ENCODE assay signal across 8 cellular contexts in the genomic region with DNA sequence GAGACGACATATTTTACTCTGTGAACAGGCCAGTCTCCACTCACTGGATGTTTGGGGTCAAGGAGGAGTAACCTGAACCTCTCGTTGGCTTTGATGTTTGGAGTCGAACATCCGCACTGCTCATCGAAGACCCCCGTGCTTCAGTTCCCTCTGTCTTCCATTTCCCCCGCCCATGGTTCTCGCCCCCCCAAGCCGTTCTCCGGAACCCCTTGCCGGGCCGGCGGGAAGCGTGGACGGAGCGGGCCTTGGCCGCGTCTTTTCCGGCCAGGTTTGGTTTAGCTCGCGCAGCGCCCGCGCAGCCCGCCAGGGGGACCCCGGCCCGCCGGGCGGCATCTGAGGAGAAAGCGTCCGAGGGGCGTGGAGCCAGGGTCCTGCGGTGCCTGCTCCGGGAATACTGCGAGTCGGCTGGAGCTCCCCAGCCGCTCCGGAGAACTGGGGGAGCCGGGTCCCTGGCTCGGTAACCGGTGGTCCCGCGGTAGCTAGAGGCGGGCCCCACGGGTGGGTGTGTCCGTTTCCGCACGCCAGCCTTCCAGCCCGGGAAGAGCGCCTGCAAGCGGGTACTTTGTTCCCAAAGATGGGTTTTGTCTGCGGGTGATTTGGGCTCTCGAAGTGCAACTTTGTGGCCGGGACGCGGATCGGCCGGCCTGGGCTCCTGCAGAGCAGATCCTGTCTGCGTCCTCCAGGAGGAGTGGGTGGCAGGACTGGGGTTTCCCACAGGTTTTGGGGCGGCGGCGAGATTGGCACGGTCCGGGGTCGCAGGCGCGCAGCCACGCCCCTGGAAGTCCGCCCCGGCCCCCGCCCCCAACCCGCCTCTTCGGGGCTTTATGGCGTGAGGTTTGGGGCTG. TPM values are rescaled to one million over a fixed set of nuclear protein-coding genes. Genes with fewer than 3 reads are reported as not detected.
DNase-seq lines count a peak whose midpoint lies in the region; ATAC-seq and TF ChIP-seq lines count a peak whose summit lies in the region.

No MANE protein-coding gene starts in this region.

- H2AFZ ChIP-seq in OCI-LY1 (ENCODE audit: low read length) = no peak overlapping the region

- H4K20me1 ChIP-seq in OCI-LY1 (ENCODE audit: insufficient read depth, low read length) = no peaks in the 10 kb centered on the region

- no peaks in the 10 kb centered on the region for H3F3A ChIP-seq in OCI-LY1 (ENCODE audit: insufficient read depth, low read length)

- H3K36me3 ChIP-seq in OCI-LY1 (ENCODE audit: insufficient read depth, low read length) = no peaks in the 10 kb centered on the region
- no peaks in the 10 kb centered on the region for H3K36me3 ChIP-seq in ovary

- H3K27ac ChIP-seq in OCI-LY1 (ENCODE audit: low read depth, low read length, poor library complexity, severe bottlenecking) = no peak overlapping the region
- H3K27ac ChIP-seq in ovary = peak overlapping the region; percentile 79 to 80

- no peak overlapping the region for H3K27ac Mint-ChIP-seq in glutamatergic neuron (ENCODE audit: unreplicated experiment)

- no peaks in the 10 kb centered on the region for H3K27me3 ChIP-seq in OCI-LY1 (ENCODE audit: insufficient read depth, low read length)
- no peaks in the 10 kb centered on the region for H3K27me3 ChIP-seq in ovary

- peaks cover 17% of the 10 kb centered on the region for H3K4me1 Mint-ChIP-seq in glutamatergic neuron (ENCODE audit: low read depth, unreplicated experiment)

- ATAC-seq in HG02588 (IDR thresholded peaks at IDR 0.05; ENCODE audit: unreplicated experiment) (peak; percentile 70), HG03135 (IDR thresholded peaks at IDR 0.05; ENCODE audit: unreplicated experiment) (no peak)

- TF ChIP-seq EP300 in ovary (IDR thresholded peaks at IDR 0.05) = no peak

- H3K4me2 ChIP-seq in OCI-LY1 (ENCODE audit: low read length) = no peak overlapping the region

- peaks cover 2% of the 10 kb centered on the region for H3K27me3 Mint-ChIP-seq in glutamatergic neuron (ENCODE audit: unreplicated experiment)

- H3K9me2 ChIP-seq in OCI-LY1 (ENCODE audit: low read depth, low read length) = no peaks in the 10 kb centered on the region

- DNase-seq in GM04504 (ENCODE audit: low read depth) = peak; percentile 47
- peak; percentile 21 for DNase-seq in activated gamma-delta T cell treated with Interleukin-2 at 50 U/mL for 16 hours
- peak; percentile 94 for DNase-seq in glutamatergic neuron
- peak; percentile 81 to 93 (median 85) for DNase-seq in ovary
- no peak for DNase-seq in NCI-H2196 treated with DMSO at 0.1 percent for 48 hours (lab: John Stamatoyannopoulos, UW; ENCODE audit: unreplicated experiment)

- no peaks in the 10 kb centered on the region for H3K79me2 ChIP-seq in OCI-LY1 (ENCODE audit: insufficient read depth, low read length)

- TF ChIP-seq CTCF in OCI-LY1 (IDR thresholded peaks at IDR 0.05; ENCODE audit: low read length) (peak; percentile 20; the same call in 1 of the 2 replicates), glutamatergic neuron (IDR thresholded peaks at IDR 0.05; ENCODE audit: partially characterized antibody, unreplicated experiment) (peak; percentile 93), ovary (IDR thresholded peaks at IDR 0.05) (peak; percentile 82 to 90 (median 87))

- peak; percentile 26 for TF ChIP-seq POLR2A in ovary (IDR thresholded peaks at IDR 0.05)

- no peaks in the 10 kb centered on the region for H3K4me1 ChIP-seq in OCI-LY1 (ENCODE audit: insufficient read depth, low read length, severe bottlenecking)
- H3K4me1 ChIP-seq in ovary (ENCODE audit: insufficient read depth) = peaks cover 2% of the 10 kb centered on the region

- WGBS in ovary, 3 donors = 1% methylated on average over 58 to 74 of the region's 74 CpGs

- H3K36me3 Mint-ChIP-seq in glutamatergic neuron (ENCODE audit: unreplicated experiment) = no peaks in the 10 kb centered on the region

- peak overlapping the region; percentile 82 for H3K4me3 Mint-ChIP-seq in glutamatergic neuron (ENCODE audit: unreplicated experiment)

- no peak overlapping the region for H3K4me3 ChIP-seq in OCI-LY1 (ENCODE audit: low read depth, low read length, poor library complexity, severe bottlenecking)
- peak overlapping the region; percentile 90 for H3K4me3 ChIP-seq in ovary

- H3K9ac ChIP-seq in OCI-LY1 (ENCODE audit: low read length) = no peak overlapping the region

- H3K9me3 ChIP-seq in OCI-LY1 (ENCODE audit: low read length) (no peaks in the 10 kb centered on the region), ovary (no peaks in the 10 kb centered on the region)

- intact Hi-C loops in ovary (cut with DNase I) = loop anchor here in 3 of 4 donors (5.0 to 10.0 kb wide), 5 partner anchors 239 to 479 kb away; no protein-coding TSS in a partner anchor

- peaks cover 6% of the 10 kb centered on the region for H3K9me3 Mint-ChIP-seq in glutamatergic neuron (ENCODE audit: unreplicated experiment)

RNA-seq across cellular contexts. Expression of gene TMEM200A, which starts 0.4 kb away (rescaled TPM):
- total RNA-seq in glutamatergic neuron (ENCODE audit: unreplicated experiment) (25.4 TPM), ovary (10 to 100 TPM in 6 of 7 donors, 1 to 10 TPM in 1; 8.2 to 32.5 (median 17.6) TPM)
- 10 to 100 TPM; 17.7 to 31.1 TPM for polyA plus RNA-seq in ovary

Comparison
In these comparisons a context has a peak if more than half of its experiments do, and no peak if none do; other contexts are left out.
1. CTCF ChIP-seq: peak in every context shown above with its lines; median percentile 93 in glutamatergic neuron; 87 in ovary; 20 in OCI-LY1.